Comparison of ENCODE assay signal across 21 cellular contexts in genomic region chr2:46273225-46273863, GRCh38. TPM values are rescaled to one million over a fixed set of nuclear protein-coding genes. Genes with fewer than 3 reads are reported as not detected.
DNase-seq lines count a peak whose midpoint lies in the region; ATAC-seq, FAIRE-seq and TF ChIP-seq lines count a peak whose summit lies in the region.
"Had no signal": no experiment of that assay in that cellular context is flagged by ENCODE, and none has a peak within 500 bp of the region (broad histone marks: within the 10 kb centered on the region; RNA-seq: fewer than 3 reads in every experiment).

No MANE protein-coding gene starts in this region.

- H3K9me3 Mint-ChIP-seq in activated T-helper 2 cell treated with anti-CD3 and anti-CD28 coated beads, Interferon-gamma antibody, Interleukin-2, Interleukin-4, amounts not matched to agents 10 μg/mL and 5 μg/mL and 100 μg/mL, durations not matched to agents 14 hours and 24 hours and 36 hours = no peaks in the 10 kb centered on the region
- H3K9me3 Mint-ChIP-seq: CD4-positive, alpha-beta memory T cell; dendritic cell treated with granulocyte-macrophage colony-stimulating factor and Interleukin-4, amounts not matched to agents 40 ng/mL and 50 ng/mL, for 4 days; memory B cell; naive thymus-derived CD8-positive, alpha-beta T cell had no signal

- H3K4me3 ChIP-seq in epithelial cell of esophagus (ENCODE audit: low read length) (no peak overlapping the region), HepG2 (replicated peaks in 1 of 3; ENCODE audit: insufficient read depth in 1 of 3, low read depth in 2 of 3, low read length in 3 of 3) (peak overlapping the region in 2 of 3 experiments; percentile 9 to 51; a peak in 2 of 6 replicates), skeletal muscle tissue (ENCODE audit: low read length in 3 of 3) (no peak overlapping the region), tibial artery (no peak overlapping the region)

- no peak for TF ChIP-seq POLR2A in HepG2 (IDR thresholded peaks at IDR 0.05; ENCODE audit: insufficient read depth in 1 of 2, low read depth in 2 of 2, low read length in 2 of 2)

- POLR2A ChIA-PET in HepG2 (lab: Yijun Ruan, JAX) = interaction anchor here (0.5 to 1.7 kb wide), 4 partner anchors 10 to 31 kb away, joined by 3 to 7 read pairs (median 3); partner anchors contain the start of gene EPAS1

- no TSS peak for BruUV-seq in HepG2 (replicated peaks; lab: Mats Ljungman, UMichigan)

- H3K36me3 ChIP-seq in HepG2 (replicated peaks in 1 of 2; ENCODE audit: control insufficient read depth in 1 of 2, insufficient read depth in 2 of 2, low read length in 2 of 2) = no peaks in the 10 kb centered on the region
- no peaks in the 10 kb centered on the region for H3K36me3 ChIP-seq in skeletal muscle tissue (ENCODE audit: control insufficient read depth in 3 of 3, insufficient read depth in 3 of 3, low read length in 3 of 3)
- no peaks in the 10 kb centered on the region for H3K36me3 ChIP-seq in tibial artery

- DNase-seq in activated T-helper 2 cell treated with anti-CD3 and anti-CD28 coated beads, Interferon-gamma antibody, Interleukin-2, Interleukin-4, amounts not matched to agents 10 μg/mL and 5 μg/mL and 100 μg/mL, durations not matched to agents 14 hours and 24 hours and 36 hours (ENCODE audit: low spot score) = no peak
- DNase-seq in epithelial cell of esophagus (ENCODE audit: low read depth) = peak; percentile 22
- no peak for DNase-seq in HepG2 (ENCODE audit: low spot score)
- DNase-seq in activated CD8-positive, alpha-beta memory T cell treated with anti-CD3 and anti-CD28 coated beads, Interleukin-2, amount 50 U/mL, for 48 hours = no peak
- no peak for DNase-seq in NCI-H524 (lab: John Stamatoyannopoulos, UW)
- DNase-seq in tibial artery = no peak
- DNase-seq in NCI-H82 treated with DMSO at 0.1 percent for 48 hours (lab: John Stamatoyannopoulos, UW; ENCODE audit: unreplicated experiment) = no peak
- DNase-seq: activated CD4-positive, alpha-beta T cell treated with anti-CD3 and anti-CD28 coated beads for 48 hours; activated CD8-positive, alpha-beta memory T cell treated with anti-CD3 and anti-CD28 coated beads, Interleukin-2, amount 50 U/mL, for 4 hours; activated naive CD4-positive, alpha-beta T cell; CD4-positive, alpha-beta memory T cell; DMS79 treated with DMSO at 0.1 percent for 48 hours; erythroblast; naive thymus-derived CD8-positive, alpha-beta T cell; NCI-H226; posterior cingulate gyrus; stimulated activated naive CD4-positive, alpha-beta T cell treated with Interleukin-2 at 50 U/mL for 16 hours; SW 1271 had no signal

- peak in 1 of 2 experiments; percentile 12; a peak in 1 of 4 replicates for TF ChIP-seq EP300 in HepG2 (IDR thresholded peaks at IDR 0.05; ENCODE audit: low read depth in 2 of 2, low read length in 2 of 2)
- TF ChIP-seq EP300 in HepG2 (CRISPR knock-in tag; IDR thresholded peaks at IDR 0.05; ENCODE audit: borderline replicate concordance) = no peak

- H3K4me1 Mint-ChIP-seq in activated T-helper 2 cell treated with anti-CD3 and anti-CD28 coated beads, Interferon-gamma antibody, Interleukin-2, Interleukin-4, amounts not matched to agents 10 μg/mL and 5 μg/mL and 100 μg/mL, durations not matched to agents 14 hours and 24 hours and 36 hours (ENCODE audit: low read depth) = peaks cover 31% of the 10 kb centered on the region

- H3K27me3 ChIP-seq in HepG2 (ENCODE audit: control insufficient read depth in 1 of 2, insufficient read depth in 2 of 2, low read length in 2 of 2) (peaks cover 0 to 23% of the 10 kb centered on the region in 2 experiments; a peak in 3 of 5 replicates), skeletal muscle tissue (ENCODE audit: control insufficient read depth in 3 of 3, insufficient read depth in 3 of 3, low read length in 3 of 3) (peaks cover 0 to 3% (median 0%) of the 10 kb centered on the region in 3 donors), tibial artery (no peaks in the 10 kb centered on the region)

- H3K27me3 Mint-ChIP-seq in activated T-helper 2 cell treated with anti-CD3 and anti-CD28 coated beads, Interferon-gamma antibody, Interleukin-2, Interleukin-4, amounts not matched to agents 10 μg/mL and 5 μg/mL and 100 μg/mL, durations not matched to agents 14 hours and 24 hours and 36 hours (ENCODE audit: low read depth) = peaks cover 20% of the 10 kb centered on the region

- no peaks in the 10 kb centered on the region for H3K36me3 Mint-ChIP-seq in activated T-helper 2 cell treated with anti-CD3 and anti-CD28 coated beads, Interferon-gamma antibody, Interleukin-2, Interleukin-4, amounts not matched to agents 10 μg/mL and 5 μg/mL and 100 μg/mL, durations not matched to agents 14 hours and 24 hours and 36 hours (ENCODE audit: low read depth)
- H3K36me3 Mint-ChIP-seq: memory B cell; naive thymus-derived CD8-positive, alpha-beta T cell had no signal

- H3K9ac ChIP-seq in HepG2 (ENCODE audit: insufficient read depth, low read depth, low read length) = peak overlapping the region; percentile 22; the same call in 1 of the 2 replicates
- no peak overlapping the region for H3K9ac ChIP-seq in skeletal muscle tissue (ENCODE audit: low read depth in 1 of 3, low read length in 3 of 3)

- WGBS in HepG2 (ENCODE audit: low lambda C conversion rate) = 9% methylated on average over 7 of the region's 7 CpGs

- H3K4me2 ChIP-seq in HepG2 (ENCODE audit: low read depth, low read length) = peak overlapping the region; percentile 75

- ATAC-seq in HepG2 = peak; percentile 63
- ATAC-seq: naive thymus-derived CD8-positive, alpha-beta T cell had no signal

- CTCF ChIA-PET in HepG2 (lab: Yijun Ruan, JAX; ENCODE audit: low intra/inter-chr PET ratio, low total read pairs) = no interaction called here

- no peak overlapping the region for H3K4me3 Mint-ChIP-seq in activated T-helper 2 cell treated with anti-CD3 and anti-CD28 coated beads, Interferon-gamma antibody, Interleukin-2, Interleukin-4, amounts not matched to agents 10 μg/mL and 5 μg/mL and 100 μg/mL, durations not matched to agents 14 hours and 24 hours and 36 hours (ENCODE audit: low read depth)
- H3K4me3 Mint-ChIP-seq: CD4-positive, alpha-beta memory T cell; dendritic cell treated with granulocyte-macrophage colony-stimulating factor and Interleukin-4, amounts not matched to agents 40 ng/mL and 50 ng/mL, for 4 days; memory B cell; naive thymus-derived CD8-positive, alpha-beta T cell had no signal

- H3K27ac ChIP-seq in HepG2 (ENCODE audit: extremely low read length, insufficient read depth, low read length) = no peak overlapping the region
- peak overlapping the region; percentile 41 for H3K27ac ChIP-seq in skeletal muscle tissue (ENCODE audit: low read depth, low read length)
- H3K27ac ChIP-seq in tibial artery = no peak overlapping the region

- no peaks in the 10 kb centered on the region for H3K79me2 ChIP-seq in HepG2 (ENCODE audit: insufficient read depth, low read length)

- H2AFZ ChIP-seq in HepG2 (ENCODE audit: low read length) = peak overlapping the region; percentile 61

- TF ChIP-seq CTCF in epithelial cell of esophagus (IDR thresholded peaks at IDR 0.05; ENCODE audit: insufficient read depth, low read depth, low read length, missing control alignments) (no peak), HepG2 (CRISPR knock-in tag; IDR thresholded peaks at IDR 0.05) (no peak), tibial artery (IDR thresholded peaks at IDR 0.05) (no peak)

- H3K27ac Mint-ChIP-seq in activated T-helper 2 cell treated with anti-CD3 and anti-CD28 coated beads, Interferon-gamma antibody, Interleukin-2, Interleukin-4, amounts not matched to agents 10 μg/mL and 5 μg/mL and 100 μg/mL, durations not matched to agents 14 hours and 24 hours and 36 hours = peak overlapping the region; percentile 54
- H3K27ac Mint-ChIP-seq: CD4-positive, alpha-beta memory T cell; dendritic cell treated with granulocyte-macrophage colony-stimulating factor and Interleukin-4, amounts not matched to agents 40 ng/mL and 50 ng/mL, for 4 days; memory B cell had no signal

- no peaks in the 10 kb centered on the region for H4K20me1 ChIP-seq in HepG2 (ENCODE audit: insufficient read depth, low read length)

- no peaks in the 10 kb centered on the region for H3K9me3 ChIP-seq in HepG2 (ENCODE audit: low read length)
- H3K9me3 ChIP-seq in skeletal muscle tissue (ENCODE audit: control insufficient read depth in 3 of 3, low read length in 3 of 3) = no peaks in the 10 kb centered on the region
- no peaks in the 10 kb centered on the region for H3K9me3 ChIP-seq in tibial artery

- intact Hi-C loops in activated T-helper 2 cell treated with anti-CD3 and anti-CD28 coated beads, Interferon-gamma antibody, Interleukin-2, Interleukin-4, amounts not matched to agents 10 μg/mL and 5 μg/mL and 100 μg/mL, durations not matched to agents 14 hours and 24 hours and 36 hours (cut with micrococcal nuclease) = no loop called here
- intact Hi-C loops in HepG2 (cut with micrococcal nuclease; ENCODE audit: unreplicated experiment) (no loop called here), tibial artery (cut with DNase I; ENCODE audit: low total_unique reads) (no loop called here)

- in situ Hi-C loops in HepG2 (cut with HindIII; ENCODE audit: extremely low pct_ligation_motif_present, low pct_unique_long_range_greater_than_20kb) = no loop called here

- peaks cover 39% of the 10 kb centered on the region for H3K4me1 ChIP-seq in HepG2 (ENCODE audit: insufficient read depth, low read length)
- H3K4me1 ChIP-seq in skeletal muscle tissue (ENCODE audit: control insufficient read depth in 3 of 3, insufficient read depth in 3 of 3, low read length in 3 of 3) = peaks cover 12 to 20% (median 19%) of the 10 kb centered on the region in 3 donors
- peaks cover 0 to 8% (median 7%) of the 10 kb centered on the region in 4 donors for H3K4me1 ChIP-seq in tibial artery

- FAIRE-seq in HepG2 (lab: Jason Lieb, UNC) = peak; percentile 60

- TF ChIP-seq RAD21 in HepG2 (CRISPR knock-in tag; IDR thresholded peaks at IDR 0.05) = no peak

RNA-seq across cellular contexts. Expression of gene EPAS1, which starts 23.9 kb away (rescaled TPM):
- total RNA-seq in activated T-helper 2 cell treated with anti-CD3 and anti-CD28 coated beads, Interferon-gamma antibody, Interleukin-2, Interleukin-4, amounts not matched to agents 10 μg/mL and 5 μg/mL and 100 μg/mL, durations not matched to agents 14 hours and 24 hours and 36 hours = 100.0 and 102 TPM in 2 replicates
- total RNA-seq in HepG2 (2016; rRNA removed; fragmentation: Illumina TruSeq; extraction: Trizol) = 47.1 and 64.9 TPM in 2 replicates
- total RNA-seq in HepG2 (2016; cell fraction: cytosol; rRNA removed; fragmentation: Illumina TruSeq; extraction: Trizol; ENCODE audit: low read depth) = 15.6 and 21.2 TPM in 2 replicates
- total RNA-seq in HepG2 (2016; cell fraction: insoluble cytoplasmic fraction; rRNA removed; fragmentation: Illumina TruSeq; extraction: Trizol) = 45.9 and 54.8 TPM in 2 replicates
- 54.5 and 63.7 TPM in 2 replicates for total RNA-seq in HepG2 (2016; cell fraction: membrane; rRNA removed; fragmentation: Illumina TruSeq; extraction: Trizol)
- total RNA-seq in HepG2 (2016; cell fraction: nucleus; rRNA removed; fragmentation: Illumina TruSeq; extraction: Trizol) = 54.3 and 61.3 TPM in 2 replicates
- 182 and 202 TPM in 2 replicates for polyA plus RNA-seq in HepG2 (2011; rRNA removed)
- 62.2 and 87.1 TPM in 2 replicates for polyA plus RNA-seq in HepG2 (2011; cell fraction: cytosol; rRNA removed)
- polyA plus RNA-seq in HepG2 (2011; cell fraction: nucleus; rRNA removed) = 133 and 141 TPM in 2 replicates
- 97.8 and 103 TPM in 2 replicates for polyA plus RNA-seq in HepG2 (2012)
- 15.2 and 19.3 TPM in 2 replicates for polyA plus RNA-seq in HepG2 (2016; cell fraction: cytosol; fragmentation: Illumina TruSeq; extraction: Trizol; ENCODE audit: low read depth)
- polyA plus RNA-seq in HepG2 (2016; cell fraction: insoluble cytoplasmic fraction; fragmentation: Illumina TruSeq; extraction: Trizol; ENCODE audit: low read depth) = 72.5 and 91.0 TPM in 2 replicates
- polyA plus RNA-seq in HepG2 (2016; cell fraction: membrane; fragmentation: Illumina TruSeq; extraction: Trizol; ENCODE audit: low read depth) = 64.7 and 77.7 TPM in 2 replicates
- polyA plus RNA-seq in HepG2 (2016; cell fraction: nucleus; fragmentation: Illumina TruSeq; extraction: Trizol; ENCODE audit: insufficient read depth, low read depth) = 74.5 and 82.8 TPM in 2 replicates
- 156 and 217 TPM in 2 replicates for polyA minus RNA-seq in HepG2 (2011; rRNA and poly(A)+ RNA removed; ENCODE audit: low replicate concordance)
- 122 and 129 TPM in 2 replicates for polyA minus RNA-seq in HepG2 (2011; cell fraction: cytosol; rRNA and poly(A)+ RNA removed)
- polyA minus RNA-seq in HepG2 (2011; cell fraction: nucleus; rRNA and poly(A)+ RNA removed) = 185 and 262 TPM in 2 replicates
- total RNA-seq in skeletal muscle tissue = 13.6 TPM

Comparison
In these comparisons a context has a peak if more than half of its experiments do, and no peak if none do; other contexts are left out.
1. H3K4me3 ChIP-seq: peak in HepG2 (2 of 3); none in epithelial cell of esophagus (single experiment), skeletal muscle tissue (0 of 3) and tibial artery (0 of 2).